ENCODE assay signal across 8 cellular contexts in genomic region chr15:83065431-83065830, GRCh38. TPM values are rescaled to one million over a fixed set of nuclear protein-coding genes. Genes with fewer than 3 reads are reported as not detected.
DNase-seq lines count a peak whose midpoint lies in the region; ATAC-seq, FAIRE-seq and TF ChIP-seq lines count a peak whose summit lies in the region.

No MANE protein-coding gene starts in this region.

- DNase-seq in heart left ventricle (no peak), cardiac septum (ENCODE audit: low spot score) (no peak), astrocyte (ENCODE audit: low read depth) (no peak), medulla oblongata (ENCODE audit: extremely low spot score) (peak; percentile 2), upper lobe of right lung (no peak), NCI-H2107 treated with DMSO at 0.1 percent for 48 hours (lab: John Stamatoyannopoulos, UW; ENCODE audit: unreplicated experiment) (no peak), NCI-H345 (lab: John Stamatoyannopoulos, UW) (no peak), foreskin melanocyte (no peak)

- peaks cover 2% of the 10 kb centered on the region for H3K36me3 Mint-ChIP-seq in astrocyte (ENCODE audit: low read depth, unreplicated experiment)

- ATAC-seq in heart left ventricle (no peak), upper lobe of right lung (no peak)

- 22 to 28% (median 25%) methylated on average over 3 of the region's 3 CpGs for WGBS in heart left ventricle, 4 donors

- H3K4me3 ChIP-seq in heart left ventricle (peak overlapping the region; percentile 70 to 98 (median 94)), astrocyte (ENCODE audit: insufficient read depth, low read depth, low read length) (peak overlapping the region; percentile 99), upper lobe of right lung (peak overlapping the region; percentile 97)

- no peak for TF ChIP-seq POLR2A in heart left ventricle (IDR thresholded peaks at IDR 0.05)

- intact Hi-C loops in heart left ventricle (cut with DNase I) (loop anchor here in 9 of 10 donors (5.0 to 10.0 kb wide), 5 partner anchors 42 to 142 kb away; partner anchors contain the start of genes C15orf40 (in 6 of the 9), HDGFL3 (in 4 of the 9) and TM6SF1 (in 2 of the 9)), cardiac septum (cut with DNase I) (loop anchor here (5.0 kb wide), 2 partner anchors 42 to 258 kb away; partner anchors contain the start of genes FSD2, TM6SF1 and WHAMM), upper lobe of right lung (cut with DNase I) (no loop called here)

- H3K79me2 ChIP-seq in astrocyte (ENCODE audit: insufficient read depth, low read length): peaks cover 66% of the 10 kb centered on the region

- H3K9me3 ChIP-seq in heart left ventricle (peaks cover 0 to 6% (median 0%) of the 10 kb centered on the region in 12 donors), astrocyte (ENCODE audit: insufficient read depth, low read depth, low read length) (no peaks in the 10 kb centered on the region), upper lobe of right lung (no peaks in the 10 kb centered on the region)

- H3K4me1 ChIP-seq in heart left ventricle (peaks cover 0 to 60% (median 44%) of the 10 kb centered on the region in 12 donors), astrocyte (ENCODE audit: insufficient read depth, low read length) (peaks cover 14% of the 10 kb centered on the region), upper lobe of right lung (peaks cover 46% of the 10 kb centered on the region)

- peaks cover 0 to 13% (median 0%) of the 10 kb centered on the region in 9 donors for H3K36me3 ChIP-seq in heart left ventricle
- H3K36me3 ChIP-seq in astrocyte (ENCODE audit: insufficient read depth, low read length): no peaks in the 10 kb centered on the region
- no peaks in the 10 kb centered on the region for H3K36me3 ChIP-seq in upper lobe of right lung

- H3K4me3 Mint-ChIP-seq in astrocyte (ENCODE audit: unreplicated experiment): no peak overlapping the region

- no peaks in the 10 kb centered on the region for H3K27me3 Mint-ChIP-seq in astrocyte (ENCODE audit: low read depth, unreplicated experiment)

- no peak overlapping the region for H2AFZ ChIP-seq in astrocyte (ENCODE audit: low read depth, low read length)

- H3K27me3 ChIP-seq in heart left ventricle: no peaks in the 10 kb centered on the region
- H3K27me3 ChIP-seq in astrocyte (ENCODE audit: insufficient read depth, low read length): no peaks in the 10 kb centered on the region
- H3K27me3 ChIP-seq in upper lobe of right lung: no peaks in the 10 kb centered on the region

- H3K4me2 ChIP-seq in astrocyte (ENCODE audit: low read length): peak overlapping the region; percentile 93

- H3K4me1 Mint-ChIP-seq in astrocyte (ENCODE audit: low read depth, unreplicated experiment): peaks cover 4% of the 10 kb centered on the region

- no peak for TF ChIP-seq CTCF in heart left ventricle (IDR thresholded peaks at IDR 0.05)
- TF ChIP-seq CTCF in astrocyte (IDR thresholded peaks at IDR 0.05; ENCODE audit: insufficient read depth, low read depth, low read length): no peak
- TF ChIP-seq CTCF in upper lobe of right lung (IDR thresholded peaks at IDR 0.05): no peak

- H3K9ac ChIP-seq in astrocyte (ENCODE audit: low read length): peak overlapping the region; percentile 92

- peaks cover 58% of the 10 kb centered on the region for H4K20me1 ChIP-seq in astrocyte (ENCODE audit: insufficient read depth, low read length)

- no peak for FAIRE-seq in astrocyte (lab: Jason Lieb, UNC)

- peak overlapping the region; percentile 29 for H3K27ac Mint-ChIP-seq in astrocyte (ENCODE audit: unreplicated experiment)

- no peaks in the 10 kb centered on the region for H3K9me3 Mint-ChIP-seq in astrocyte (ENCODE audit: unreplicated experiment)

- peak overlapping the region in 9 of 12 donors; percentile 6 to 99 (median 98) for H3K27ac ChIP-seq in heart left ventricle
- H3K27ac ChIP-seq in astrocyte (ENCODE audit: low read depth, low read length): no peak overlapping the region
- H3K27ac ChIP-seq in upper lobe of right lung: no peak overlapping the region

RNA-seq across cellular contexts. Expression of gene BTBD1, which starts 1.6 kb away (rescaled TPM):
- total RNA-seq in heart left ventricle (100 to 1,000 TPM; 109 to 192 (median 140) TPM), cardiac septum (128 TPM), astrocyte (60.3 and 61.1 TPM in 2 replicates), upper lobe of right lung (44.6 TPM)
- 100 to 1,000 TPM in 1 of 2 donors, 10 to 100 TPM in 1; 15.2 to 103 TPM for polyA plus RNA-seq in heart left ventricle

RNA-seq across cellular contexts. Expression of gene TM6SF1, which starts 42.0 kb away (rescaled TPM):
- total RNA-seq in heart left ventricle (1 to 10 TPM; 2.6 to 9.4 (median 4.7) TPM), cardiac septum (2.8 TPM), astrocyte (1.0 and 2.1 TPM in 2 replicates), upper lobe of right lung (25.4 TPM)
- 1 to 10 TPM; 2.7 to 5.6 TPM for polyA plus RNA-seq in heart left ventricle

RNA-seq across cellular contexts. Expression of gene C15orf40, which starts 54.0 kb away (rescaled TPM):
- 10 to 100 TPM in 5 of 9 donors, 1 to 10 TPM in 4; 6.0 to 17.0 (median 10.5) TPM for total RNA-seq in heart left ventricle
- 1 to 10 TPM; 6.7 to 9.2 TPM for polyA plus RNA-seq in heart left ventricle
- total RNA-seq in cardiac septum: 8.5 TPM
- 15.3 and 18.1 TPM in 2 replicates for total RNA-seq in astrocyte
- total RNA-seq in upper lobe of right lung: 23.0 TPM

Comparison
In these comparisons a context has a peak if more than half of its experiments do, and no peak if none do; other contexts are left out.
1. H3K27ac ChIP-seq: peak in heart left ventricle (9 of 12); none in astrocyte (single experiment) and upper lobe of right lung (single experiment).
2. Peak in every context shown above with its lines, with median percentiles within 50 percentile points of each other: H3K4me3 ChIP-seq.